14 cellular contexts compared by ENCODE assay signal in genomic region chr3:30440880-30441279, GRCh38.
A peak's percentile ranks its signal among the peaks of the same experiment; 100 is the strongest.
DNase-seq lines count a peak whose midpoint lies in the region; ATAC-seq, FAIRE-seq and TF ChIP-seq lines count a peak whose summit lies in the region.
"Had no signal": no experiment of that assay in that cellular context is flagged by ENCODE, and none has a peak within 500 bp of the region (broad histone marks: within the 10 kb centered on the region; RNA-seq: fewer than 3 reads in every experiment).

No MANE protein-coding gene starts in this region.

- H3K9me2 ChIP-seq in PC-3 (replicated peaks; ENCODE audit: low read length): no peaks in the 10 kb centered on the region

- no peak for FAIRE-seq in GM19239 (lab: Jason Lieb, UNC)
- FAIRE-seq: GM12891 had no signal

- DNase-seq in PC-3 (no peak), fibroblast of the aortic adventitia (ENCODE audit: low read depth) (peak; percentile 73), mucosa of gallbladder (ENCODE audit: low spot score) (peak; percentile 40), GM19239 (ENCODE audit: insufficient read length, low spot score) (no peak)
- DNase-seq in effector memory CD4-positive, alpha-beta T cell: no peak
- DNase-seq in stimulated activated CD4-positive, alpha-beta T cell treated with anti-CD3 and anti-CD28 coated beads, Interleukin-2, amount 100 ng/mL, for 48 hours: no peak
- DNase-seq: activated CD8-positive, alpha-beta T cell treated with anti-CD3 and anti-CD28 coated beads, Interleukin-2, amount 10 ng/mL, durations not matched to agents 7 days and 5 days; activated effector memory CD4-positive, alpha-beta T cell treated with anti-CD3 and anti-CD28 coated beads, Interleukin-2, amount 50 U/mL, for 16 hours; central memory CD4-positive, alpha-beta T cell; stimulated activated CD4-positive, alpha-beta T cell treated with anti-CD3 and anti-CD28 coated beads, Interleukin-15, amount 100 ng/mL, for 24 hours had no signal

- H3K4me2 ChIP-seq in PC-3 (ENCODE audit: low read length): peak overlapping the region; percentile 11; the same call in 1 of the 2 replicates

- H3K27ac ChIP-seq in PC-3 (ENCODE audit: low read length): peak overlapping the region; percentile 17; the same call in 1 of the 2 replicates
- H3K27ac ChIP-seq in skeletal muscle tissue (ENCODE audit: low read depth, low read length): peak overlapping the region; percentile 36
- no peak overlapping the region for H3K27ac ChIP-seq in effector memory CD4-positive, alpha-beta T cell (ENCODE audit: insufficient read depth, low read length, poor library complexity, severe bottlenecking)
- H3K27ac ChIP-seq: GM23248 had no signal

- peaks cover 14% of the 10 kb centered on the region for H3K4me1 ChIP-seq in PC-3 (ENCODE audit: insufficient read depth, low read length)
- peaks cover 9 to 20% (median 11%) of the 10 kb centered on the region in 3 donors for H3K4me1 ChIP-seq in skeletal muscle tissue (ENCODE audit: control insufficient read depth in 3 of 3, insufficient read depth in 3 of 3, low read length in 3 of 3)
- H3K4me1 ChIP-seq in effector memory CD4-positive, alpha-beta T cell (ENCODE audit: control insufficient read depth, insufficient read depth, low read length, poor library complexity, severe bottlenecking): no peaks in the 10 kb centered on the region

- POLR2A ChIA-PET in PC-3 (lab: Charles Lee; ENCODE audit: unreplicated experiment): no interaction called here

- CTCF ChIA-PET in PC-3 (lab: Charles Lee): no interaction called here

- intact Hi-C loops in PC-3 (cut with micrococcal nuclease): no loop called here

- no peaks in the 10 kb centered on the region for H3K79me2 ChIP-seq in PC-3 (ENCODE audit: low read length)

- H2AFZ ChIP-seq in PC-3 (ENCODE audit: low read length): no peak overlapping the region
- H2AFZ ChIP-seq: GM23248 had no signal

- no peaks in the 10 kb centered on the region for H3F3A ChIP-seq in PC-3 (ENCODE audit: low read length, unreplicated experiment)

- BruUV-seq in PC-3 (replicated peaks; lab: Mats Ljungman, UMichigan): no TSS peak

- no peak overlapping the region for H3K9ac ChIP-seq in PC-3 (ENCODE audit: low read length)
- H3K9ac ChIP-seq in skeletal muscle tissue (ENCODE audit: low read depth in 1 of 3, low read length in 3 of 3): peak overlapping the region; percentile 1 to 9 (median 8)
- H3K9ac ChIP-seq: GM23248 had no signal

- TF ChIP-seq CTCF in PC-3 (conservative IDR thresholded peaks at IDR 0.05; ENCODE audit: low read depth, low read length): no peak
- TF ChIP-seq CTCF in fibroblast of the aortic adventitia (IDR thresholded peaks at IDR 0.05; ENCODE audit: insufficient read depth, low read length): no peak

- H4K20me1 ChIP-seq in PC-3 (ENCODE audit: low read length): no peaks in the 10 kb centered on the region

- ATAC-seq in PC-3: peak; percentile 10; the same call in 1 of the 2 replicates
- ATAC-seq in HG03280 (IDR thresholded peaks at IDR 0.05; ENCODE audit: unreplicated experiment): no peak
- ATAC-seq: activated CD8-positive, alpha-beta T cell treated with anti-CD3 and anti-CD28 coated beads, Interleukin-2, amount 10 ng/mL, durations not matched to agents 7 days and 5 days had no signal

- H3K36me3 ChIP-seq in PC-3 (ENCODE audit: low read depth, low read length) (no peaks in the 10 kb centered on the region), skeletal muscle tissue (ENCODE audit: control insufficient read depth in 3 of 3, insufficient read depth in 3 of 3, low read length in 3 of 3) (no peaks in the 10 kb centered on the region)
- no peaks in the 10 kb centered on the region for H3K36me3 ChIP-seq in effector memory CD4-positive, alpha-beta T cell (ENCODE audit: control insufficient read depth, insufficient read depth, low read length)

- H3K27me3 ChIP-seq in PC-3 (ENCODE audit: low read length): no peaks in the 10 kb centered on the region
- no peaks in the 10 kb centered on the region for H3K27me3 ChIP-seq in skeletal muscle tissue (ENCODE audit: control insufficient read depth in 3 of 3, insufficient read depth in 3 of 3, low read length in 3 of 3)
- no peaks in the 10 kb centered on the region for H3K27me3 ChIP-seq in effector memory CD4-positive, alpha-beta T cell (replicated peaks; ENCODE audit: control insufficient read depth, insufficient read depth, low read length, poor library complexity, severe bottlenecking)

- H3K9me3 ChIP-seq in PC-3 (ENCODE audit: low read length): no peaks in the 10 kb centered on the region
- H3K9me3 ChIP-seq in skeletal muscle tissue (ENCODE audit: control insufficient read depth in 3 of 3, low read length in 3 of 3): no peaks in the 10 kb centered on the region
- no peaks in the 10 kb centered on the region for H3K9me3 ChIP-seq in effector memory CD4-positive, alpha-beta T cell (ENCODE audit: control insufficient read depth, low read length)

- H3K4me3 ChIP-seq in PC-3 (ENCODE audit: low read length) (no peak overlapping the region), fibroblast of the aortic adventitia (ENCODE audit: low read depth, low read length) (no peak overlapping the region), skeletal muscle tissue (ENCODE audit: low read length in 3 of 3) (peak overlapping the region; percentile 22 to 56 (median 27))
- no peak overlapping the region for H3K4me3 ChIP-seq in effector memory CD4-positive, alpha-beta T cell (ENCODE audit: insufficient read depth, low read depth, low read length, poor library complexity, severe bottlenecking)
- H3K4me3 ChIP-seq: GM23248 had no signal

Comparison
In these comparisons a context has a peak if more than half of its experiments do, and no peak if none do; other contexts are left out.
1. DNase-seq: peak in fibroblast of the aortic adventitia (single experiment) and mucosa of gallbladder (single experiment); none in PC-3 (single experiment), effector memory CD4-positive, alpha-beta T cell (0 of 3), stimulated activated CD4-positive, alpha-beta T cell treated with anti-CD3 and anti-CD28 coated beads, Interleukin-2, amount 100 ng/mL, for 48 hours (0 of 2) and GM19239 (single experiment).
2. H3K4me3 ChIP-seq: peak in skeletal muscle tissue (3 of 3); none in PC-3 (single experiment), fibroblast of the aortic adventitia (single experiment) and effector memory CD4-positive, alpha-beta T cell (single experiment).